34 cellular contexts compared by ENCODE assay signal in the genomic region with DNA sequence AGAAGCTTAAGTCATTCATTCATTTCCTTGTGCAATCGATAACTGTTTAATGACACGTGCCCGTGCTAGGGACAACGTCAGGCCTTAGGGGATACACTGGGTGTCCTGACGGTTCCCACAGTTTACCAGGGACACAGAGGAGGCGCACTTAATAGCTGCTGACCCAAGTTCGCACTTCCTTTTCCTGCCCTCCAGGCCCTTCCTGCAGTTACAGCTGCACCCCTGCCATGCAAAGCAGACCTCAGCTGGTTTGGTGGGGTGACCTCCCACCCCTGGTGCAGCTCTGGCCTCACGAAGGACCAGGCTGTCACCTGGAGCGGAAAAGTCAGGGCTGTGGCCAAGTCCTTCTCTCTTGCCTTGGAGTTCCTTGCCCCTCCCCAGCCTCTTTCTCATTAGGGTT. TPM values are rescaled to one million over a fixed set of nuclear protein-coding genes. Genes with fewer than 3 reads are reported as not detected.
DNase-seq lines count a peak whose midpoint lies in the region; ATAC-seq and TF ChIP-seq lines count a peak whose summit lies in the region.
"Had no signal": no experiment of that assay in that cellular context is flagged by ENCODE, and none has a peak within 500 bp of the region (broad histone marks: within the 10 kb centered on the region; RNA-seq: fewer than 3 reads in every experiment).

No MANE protein-coding gene starts in this region.

- H3K4me3 ChIP-seq in left ventricle myocardium inferior: no peak overlapping the region
- H3K4me3 ChIP-seq in right atrium auricular region: no peak overlapping the region
- no peak overlapping the region for H3K4me3 ChIP-seq in NB4 (ENCODE audit: low read depth, low read length)
- no peak overlapping the region for H3K4me3 ChIP-seq in SJCRH30
- H3K4me3 ChIP-seq: A549, ovary, tibial artery had no signal

- no peak for TF ChIP-seq CTCF in left ventricle myocardium inferior (IDR thresholded peaks at IDR 0.05; ENCODE audit: borderline replicate concordance)
- no peak for TF ChIP-seq CTCF in right atrium auricular region (IDR thresholded peaks at IDR 0.05)
- TF ChIP-seq CTCF in NB4 (IDR thresholded peaks at IDR 0.05; ENCODE audit: low read depth, low read length): no peak

- no peak for ATAC-seq in GM18502 (IDR thresholded peaks at IDR 0.05; ENCODE audit: poor library complexity, unreplicated experiment)
- ATAC-seq in GM18873 (IDR thresholded peaks at IDR 0.05; ENCODE audit: low FRiP score, unreplicated experiment): no peak
- ATAC-seq: A549; activated T-cell treated with anti-CD3 and anti-CD28 coated beads, Interleukin-2, amount 50 U/mL, for 4 hours; left ventricle myocardium superior; natural killer cell; WTC11 had no signal

- no peaks in the 10 kb centered on the region for H3K27me3 ChIP-seq in left ventricle myocardium inferior (ENCODE audit: low read depth)
- H3K27me3 ChIP-seq in right atrium auricular region: no peaks in the 10 kb centered on the region
- no peaks in the 10 kb centered on the region for H3K27me3 ChIP-seq in SJCRH30
- H3K27me3 ChIP-seq: ovary had no signal

- no peaks in the 10 kb centered on the region for H3K9me3 ChIP-seq in left ventricle myocardium inferior (replicated peaks)
- no peaks in the 10 kb centered on the region for H3K9me3 ChIP-seq in right atrium auricular region
- H3K9me3 ChIP-seq in SJCRH30 (replicated peaks): no peaks in the 10 kb centered on the region
- H3K9me3 ChIP-seq: A549, ovary, tibial artery had no signal

- H3K27ac ChIP-seq in left ventricle myocardium inferior (replicated peaks) (peak overlapping the region; percentile 26), right atrium auricular region (no peak overlapping the region), SJCRH30 (no peak overlapping the region)
- H3K27ac ChIP-seq: A549, ovary, tibial artery had no signal

- no peaks in the 10 kb centered on the region for H3K36me3 ChIP-seq in left ventricle myocardium inferior
- H3K36me3 ChIP-seq in right atrium auricular region: no peaks in the 10 kb centered on the region
- no peaks in the 10 kb centered on the region for H3K36me3 ChIP-seq in SJCRH30
- H3K36me3 ChIP-seq: ovary, tibial artery had no signal

- H3K4me1 ChIP-seq in left ventricle myocardium inferior: peaks cover 8% of the 10 kb centered on the region
- H3K4me1 ChIP-seq in right atrium auricular region: no peaks in the 10 kb centered on the region
- H3K4me1 ChIP-seq in SJCRH30: no peaks in the 10 kb centered on the region
- H3K4me1 ChIP-seq: A549, tibial artery had no signal

- intact Hi-C loops in left ventricle myocardium inferior (cut with micrococcal nuclease): no loop called here

- DNase-seq in left ventricle myocardium inferior (no peak), right atrium auricular region (ENCODE audit: low spot score) (no peak), NB4 (ENCODE audit: low read depth) (peak; percentile 27), germinal center (ENCODE audit: low spot score) (peak; percentile 45), occipital lobe (lab: John Stamatoyannopoulos, UW) (no peak), SJCRH30 (no peak)
- DNase-seq: activated CD4-positive, alpha-beta T cell treated with anti-CD3 and anti-CD28 coated beads, Interleukin-2, amount 10 ng/mL, durations not matched to agents 7 days and 5 days; activated gamma-delta T cell treated with Interleukin-2 at 50 U/mL for 16 hours; activated T-cell treated with anti-CD3 and anti-CD28 coated beads, Interleukin-2, amount 50 U/mL, for 4 hours; AML-193; DMS53; GOT3; HFFc6; left ventricle myocardium superior; natural killer cell; NCI-H1417; NCI-H2081; NCI-H345; NCI-H82; ovary; SHP77; small intestine; stimulated activated CD4-positive, alpha-beta T cell treated with anti-CD3 and anti-CD28 coated beads, Interleukin-1b, Interleukin-23, amount 100 ng/mL, for 48 hours; stimulated activated CD8-positive, alpha-beta memory T cell treated with anti-CD3 and anti-CD28 coated beads, Interleukin-4, amount 100 ng/mL, for 48 hours; SW 1271; T1000; tibial artery had no signal

- no peak for TF ChIP-seq POLR2A in NB4 (IDR thresholded peaks at IDR 0.05; ENCODE audit: extremely low read depth, insufficient read length)

RNA-seq across cellular contexts. Expression of gene SPATA21, which starts 4.2 kb away (rescaled TPM):
- total RNA-seq in left ventricle myocardium inferior (not detected), right atrium auricular region (not detected), occipital lobe (not detected)
- total RNA-seq in SJCRH30 (2014; rRNA removed; shearing (Covaris generic)): 0.05 TPM in 1 of 2 replicates, not detected in the other
- total RNA-seq: activated CD4-positive, alpha-beta T cell treated with anti-CD3 and anti-CD28 coated beads, Interleukin-2, amount 10 ng/mL, durations not matched to agents 7 days and 5 days; activated T-cell treated with anti-CD3 and anti-CD28 coated beads, Interleukin-2, amount 50 U/mL, for 4 hours; dermis microvascular lymphatic vessel endothelial cell; fibroblast of lung; left ventricle myocardium superior; ovary; renal cortical epithelial cell; WTC11 had no signal

RNA-seq across cellular contexts. Expression of gene NECAP2, which starts 7.5 kb away (rescaled TPM):
- total RNA-seq in left ventricle myocardium inferior: 14.9 TPM
- 10 to 100 TPM; 16.2 to 29.9 TPM for total RNA-seq in right atrium auricular region
- 25.9 TPM for total RNA-seq in occipital lobe
- total RNA-seq in SJCRH30 (2014; rRNA removed; shearing (Covaris generic)): 44.0 and 45.7 TPM in 2 replicates

Comparison
In these comparisons a context has a peak if more than half of its experiments do, and no peak if none do; other contexts are left out.
1. DNase-seq: peak in NB4 (single experiment) and germinal center (single experiment); none in left ventricle myocardium inferior (single experiment), right atrium auricular region (single experiment), occipital lobe (single experiment) and SJCRH30 (0 of 2).